ENCODE assay signal across 1 cellular context in genomic region chr10:5948999-5949759, GRCh38.
TF ChIP-seq lines count a peak whose summit lies in the region.

No MANE protein-coding gene starts in this region.

TF ChIP-seq in IMR-90, 13 proteins besides CTCF, POLR2A, EP300 and RAD21 (continued from another document):
- no peak for TF ChIP-seq MAZ (IDR thresholded peaks at IDR 0.05; ENCODE audit: borderline replicate concordance, low read depth, low read length)
